In genomic region chr16:78444-79145, GRCh38 we compare ENCODE assay signal across 8 cellular contexts. TPM values are rescaled to one million over a fixed set of nuclear protein-coding genes. Genes with fewer than 3 reads are reported as not detected.
A peak's percentile ranks its signal among the peaks of the same experiment; 100 is the strongest.
DNase-seq lines count a peak whose midpoint lies in the region; ATAC-seq lines count a peak whose summit lies in the region.

No MANE protein-coding gene starts in this region.

- peak overlapping the region; percentile 90 for H3K9ac ChIP-seq in BLaER1
- H3K9ac ChIP-seq in HUES64 (ENCODE audit: low read depth, low read length): peak overlapping the region; percentile 88
- peak overlapping the region; percentile 38; the same call in 1 of the 2 replicates for H3K9ac ChIP-seq in iPS-20b (ENCODE audit: low read depth, low read length)

- H3K4me3 Mint-ChIP-seq in stimulated activated memory B cell treated with anti-CD40 and anti-IgM and Interleukin-4, amounts not matched to agents 10 μg/mL and 1 μg/mL and 100 μg/mL, for 72 hours: peak overlapping the region; percentile 90

- peak overlapping the region; percentile 80 for H3K27ac Mint-ChIP-seq in stimulated activated memory B cell treated with anti-CD40 and anti-IgM and Interleukin-4, amounts not matched to agents 10 μg/mL and 1 μg/mL and 100 μg/mL, for 72 hours

- peak overlapping the region; percentile 93 for H3K27ac ChIP-seq in BLaER1
- no peak overlapping the region for H3K27ac ChIP-seq in HUES64 (ENCODE audit: low read depth, low read length)
- no peak overlapping the region for H3K27ac ChIP-seq in iPS-20b (ENCODE audit: low read length)

- H3K27me3 ChIP-seq in BLaER1: peaks cover 8% of the 10 kb centered on the region
- H3K27me3 ChIP-seq in HUES64 (ENCODE audit: insufficient read depth, low read length): 0 out of 2 replicates have a peak, but pooled peaks cover 5% of the 10 kb centered on the region
- peaks cover 11% of the 10 kb centered on the region; the same call in 1 of the 2 replicates for H3K27me3 ChIP-seq in iPS-20b (ENCODE audit: insufficient read depth, low read length)

- H3K27me3 Mint-ChIP-seq in stimulated activated memory B cell treated with anti-CD40 and anti-IgM and Interleukin-4, amounts not matched to agents 10 μg/mL and 1 μg/mL and 100 μg/mL, for 72 hours: peaks cover 7% of the 10 kb centered on the region

- H3K36me3 ChIP-seq in BLaER1: peaks cover 42% of the 10 kb centered on the region
- peaks cover 15% of the 10 kb centered on the region for H3K36me3 ChIP-seq in HUES64 (ENCODE audit: insufficient read depth, low read length)
- H3K36me3 ChIP-seq in iPS-20b (ENCODE audit: insufficient read depth, low read depth, low read length): peaks cover 5% of the 10 kb centered on the region; the same call in 1 of the 2 replicates

- WGBS in HUES64: 20% methylated on average over 36 of the region's 36 CpGs

- no peaks in the 10 kb centered on the region for H3K9me3 ChIP-seq in BLaER1
- no peaks in the 10 kb centered on the region for H3K9me3 ChIP-seq in HUES64 (ENCODE audit: insufficient read depth, low read depth, low read length)
- H3K9me3 ChIP-seq in iPS-20b (ENCODE audit: insufficient read depth, low read depth, low read length): no peaks in the 10 kb centered on the region

- DNase-seq in astrocyte of the hippocampus (ENCODE audit: low read depth, low spot score) (peak; percentile 75), COLO829 (ENCODE audit: low spot score) (no peak), putamen (ENCODE audit: low spot score) (no peak)

- H3K4me2 ChIP-seq in BLaER1: peak overlapping the region; percentile 99

- no peaks in the 10 kb centered on the region for H3K9me3 Mint-ChIP-seq in stimulated activated memory B cell treated with anti-CD40 and anti-IgM and Interleukin-4, amounts not matched to agents 10 μg/mL and 1 μg/mL and 100 μg/mL, for 72 hours

- peak overlapping the region; percentile 86 for H3K4me3 ChIP-seq in BLaER1
- peak overlapping the region; percentile 76 for H3K4me3 ChIP-seq in HUES64 (ENCODE audit: low read length)
- peak overlapping the region; percentile 68 for H3K4me3 ChIP-seq in iPS-20b (ENCODE audit: low read length)

- peak; percentile 9 for ATAC-seq in GM18909 (IDR thresholded peaks at IDR 0.05; ENCODE audit: poor library complexity, unreplicated experiment)
- ATAC-seq in stimulated activated memory B cell treated with anti-CD40 and anti-IgM and Interleukin-4, amounts not matched to agents 10 μg/mL and 1 μg/mL and 100 μg/mL, for 72 hours: peak; percentile 13

- no peaks in the 10 kb centered on the region for H4K20me1 ChIP-seq in BLaER1

- H3K4me1 Mint-ChIP-seq in stimulated activated memory B cell treated with anti-CD40 and anti-IgM and Interleukin-4, amounts not matched to agents 10 μg/mL and 1 μg/mL and 100 μg/mL, for 72 hours: peaks cover 57% of the 10 kb centered on the region

- peaks cover 14% of the 10 kb centered on the region for H3K36me3 Mint-ChIP-seq in stimulated activated memory B cell treated with anti-CD40 and anti-IgM and Interleukin-4, amounts not matched to agents 10 μg/mL and 1 μg/mL and 100 μg/mL, for 72 hours

- H3K4me1 ChIP-seq in BLaER1 (peaks cover 55% of the 10 kb centered on the region), HUES64 (ENCODE audit: insufficient read depth, low read length) (peaks cover 42% of the 10 kb centered on the region), iPS-20b (ENCODE audit: insufficient read depth, low read length) (peaks cover 19% of the 10 kb centered on the region; the same call in 1 of the 2 replicates)

RNA-seq across cellular contexts. Expression of gene MPG, which starts 0.6 kb away (rescaled TPM):
- 27.6 TPM for polyA plus RNA-seq in HUES64 (2013, experiment 1 of 2)
- polyA plus RNA-seq in HUES64 (2013, experiment 2 of 2): 32.0 TPM

RNA-seq across cellular contexts. Expression of gene RHBDF1, which starts 6.2 kb away (rescaled TPM):
- polyA plus RNA-seq in HUES64 (2013, experiment 1 of 2): 17.7 TPM
- 21.6 TPM for polyA plus RNA-seq in HUES64 (2013, experiment 2 of 2)

RNA-seq across cellular contexts. Expression of gene SNRNP25, which starts 25.0 kb away (rescaled TPM):
- polyA plus RNA-seq in HUES64 (2013, experiment 1 of 2): 77.2 TPM
- 64.6 TPM for polyA plus RNA-seq in HUES64 (2013, experiment 2 of 2)

RNA-seq across cellular contexts. Expression of gene POLR3K, which starts 25.2 kb away (rescaled TPM):
- polyA plus RNA-seq in HUES64 (2013, experiment 1 of 2): 29.2 TPM
- 25.4 TPM for polyA plus RNA-seq in HUES64 (2013, experiment 2 of 2)

RNA-seq across cellular contexts. Expression of gene NPRL3, which starts 59.9 kb away (rescaled TPM):
- polyA plus RNA-seq in HUES64 (2013, experiment 1 of 2): 26.0 TPM
- polyA plus RNA-seq in HUES64 (2013, experiment 2 of 2): 26.8 TPM

Comparison
In these comparisons a context has a peak if more than half of its experiments do, and no peak if none do; other contexts are left out.
1. H3K9ac ChIP-seq: peak in every context shown above with its lines; median percentile 90 in BLaER1; 88 in HUES64; 38 in iPS-20b.